ENCODE assay signal across 1 cellular context in genomic region chr1:200238311-200238710, GRCh38.
TF ChIP-seq lines count a peak whose summit lies in the region.

No MANE protein-coding gene starts in this region.

TF ChIP-seq in IMR-90, 13 proteins besides CTCF, POLR2A, EP300 and RAD21 (continued from another document):
- TF ChIP-seq MAFK (IDR thresholded peaks at IDR 0.05; ENCODE audit: low read depth, low read length) (no peak), USF2 (IDR thresholded peaks at IDR 0.05; ENCODE audit: low read depth, low read length) (no peak), CEBPB (IDR thresholded peaks at IDR 0.05; ENCODE audit: low read depth, low read length) (no peak), MXI1 (IDR thresholded peaks at IDR 0.05; ENCODE audit: borderline replicate concordance, low read depth, low read length) (no peak)
TF ChIP-seq in IMR-90: peak in this region for 0.
